9 cellular contexts compared by ENCODE assay signal in the genomic region with DNA sequence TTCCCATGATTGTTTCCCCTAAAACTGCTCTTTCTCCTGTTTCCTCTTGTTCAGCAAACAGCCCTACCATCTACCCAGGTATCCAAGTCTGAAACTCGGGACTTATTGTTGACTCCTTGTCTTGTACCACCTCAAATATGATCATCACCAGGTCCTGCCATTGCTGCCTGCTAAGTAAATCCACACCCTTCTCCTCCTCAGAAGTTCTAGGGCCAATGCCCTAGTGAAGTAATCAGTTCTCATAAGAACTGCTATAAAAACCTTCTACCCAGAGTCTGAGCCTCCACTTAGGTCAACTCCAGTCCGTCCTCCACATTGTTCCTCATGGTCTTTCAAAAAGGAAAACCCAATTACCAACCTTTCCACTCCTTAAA.
A peak's percentile ranks its signal among the peaks of the same experiment; 100 is the strongest.
DNase-seq lines count a peak whose midpoint lies in the region; ATAC-seq and TF ChIP-seq lines count a peak whose summit lies in the region.
"Had no signal": no experiment of that assay in that cellular context is flagged by ENCODE, and none has a peak within 500 bp of the region (broad histone marks: within the 10 kb centered on the region; RNA-seq: fewer than 3 reads in every experiment).

No MANE protein-coding gene starts in this region.

- H3K27me3 Mint-ChIP-seq in activated naive CD4-positive, alpha-beta T cell treated with anti-CD3 and anti-CD28 coated beads, Interleukin-2, amount 10 ng/mL, durations not matched to agents 7 days and 5 days = peaks cover 8% of the 10 kb centered on the region
- H3K27me3 Mint-ChIP-seq in activated B cell treated with CpG ODN at 0.5 μM for 24 hours = no peaks in the 10 kb centered on the region

- TF ChIP-seq POLR2A in right lobe of liver (IDR thresholded peaks at IDR 0.05) = no peak

- H3K9me3 Mint-ChIP-seq in activated naive CD4-positive, alpha-beta T cell treated with anti-CD3 and anti-CD28 coated beads, Interleukin-2, amount 10 ng/mL, durations not matched to agents 7 days and 5 days = no peaks in the 10 kb centered on the region
- H3K9me3 Mint-ChIP-seq in activated B cell treated with CpG ODN at 0.5 μM for 24 hours = no peaks in the 10 kb centered on the region

- H3K27ac Mint-ChIP-seq in activated naive CD4-positive, alpha-beta T cell treated with anti-CD3 and anti-CD28 coated beads, Interleukin-2, amount 10 ng/mL, durations not matched to agents 7 days and 5 days = peak overlapping the region; percentile 80
- no peak overlapping the region for H3K27ac Mint-ChIP-seq in activated B cell treated with CpG ODN at 0.5 μM for 24 hours

- ATAC-seq in activated B cell treated with CpG ODN at 0.5 μM for 24 hours (ENCODE audit: low read depth) (no peak), right lobe of liver (peak in 1 of 4 donors; percentile 9), thoracic aorta (ENCODE audit: insufficient number of reproducible peaks, low FRiP score, low read depth) (no peak)

- H3K4me1 ChIP-seq in right lobe of liver (peaks cover 0 to 15% (median 5%) of the 10 kb centered on the region in 4 donors), thoracic aorta (ENCODE audit: control insufficient read depth in 1 of 2, low read depth in 2 of 2) (peaks cover 6 to 16% of the 10 kb centered on the region in 2 donors)

- CTCF ChIA-PET in activated naive CD4-positive, alpha-beta T cell treated with anti-CD3 and anti-CD28 coated beads, Interleukin-2, amount 10 ng/mL, durations not matched to agents 7 days and 5 days (lab: Charles Lee) = no interaction called here
- CTCF ChIA-PET in activated B cell treated with CpG ODN at 0.5 μM for 24 hours (lab: Charles Lee) = interaction anchor here (2.4 kb wide), 1 partner anchor 27 kb away, joined by 6 read pairs; no protein-coding TSS in a partner anchor

- peaks cover 1% of the 10 kb centered on the region for H3K36me3 Mint-ChIP-seq in activated naive CD4-positive, alpha-beta T cell treated with anti-CD3 and anti-CD28 coated beads, Interleukin-2, amount 10 ng/mL, durations not matched to agents 7 days and 5 days
- H3K36me3 Mint-ChIP-seq in activated B cell treated with CpG ODN at 0.5 μM for 24 hours (ENCODE audit: low read depth) = no peaks in the 10 kb centered on the region

- POLR2A ChIA-PET in activated B cell treated with CpG ODN at 0.5 μM for 24 hours (lab: Charles Lee) = interaction anchor here (0.7 kb wide), 1 partner anchor 489 kb away, joined by 3 read pairs; no protein-coding TSS in a partner anchor

- peaks cover 12% of the 10 kb centered on the region for H3K4me1 Mint-ChIP-seq in activated naive CD4-positive, alpha-beta T cell treated with anti-CD3 and anti-CD28 coated beads, Interleukin-2, amount 10 ng/mL, durations not matched to agents 7 days and 5 days
- H3K4me1 Mint-ChIP-seq in activated B cell treated with CpG ODN at 0.5 μM for 24 hours = peaks cover 17% of the 10 kb centered on the region

- TF ChIP-seq CTCF in activated B cell treated with CpG ODN at 0.5 μM for 24 hours (IDR thresholded peaks at IDR 0.05) (no peak), right lobe of liver (IDR thresholded peaks at IDR 0.05) (no peak), thoracic aorta (IDR thresholded peaks at IDR 0.05) (no peak)

- no peaks in the 10 kb centered on the region for H3K27me3 ChIP-seq in right lobe of liver
- no peaks in the 10 kb centered on the region for H3K27me3 ChIP-seq in thoracic aorta (replicated peaks; ENCODE audit: insufficient read depth)

- intact Hi-C loops in activated B cell treated with CpG ODN at 0.5 μM for 24 hours (cut with micrococcal nuclease) = no loop called here
- intact Hi-C loops in right lobe of liver (cut with DNase I) = no loop called here

- H3K4me3 ChIP-seq in right lobe of liver = peak overlapping the region; percentile 12 to 49 (median 28)
- H3K4me3 ChIP-seq in thoracic aorta = peak overlapping the region; percentile 65

- H3K9me3 ChIP-seq in right lobe of liver = no peaks in the 10 kb centered on the region
- H3K9me3 ChIP-seq in thoracic aorta = no peaks in the 10 kb centered on the region

- peak overlapping the region; percentile 61 for H3K4me3 Mint-ChIP-seq in activated naive CD4-positive, alpha-beta T cell treated with anti-CD3 and anti-CD28 coated beads, Interleukin-2, amount 10 ng/mL, durations not matched to agents 7 days and 5 days
- peak overlapping the region; percentile 82 for H3K4me3 Mint-ChIP-seq in activated B cell treated with CpG ODN at 0.5 μM for 24 hours

- DNase-seq in activated naive CD4-positive, alpha-beta T cell treated with anti-CD3 and anti-CD28 coated beads, Interleukin-2, amount 10 ng/mL, durations not matched to agents 7 days and 5 days = no peak
- no peak for DNase-seq in activated naive CD4-positive, alpha-beta T cell treated with Interleukin-2 at 50 U/mL for 16 hours
- DNase-seq in activated B cell treated with CpG ODN at 0.5 μM for 24 hours = no peak
- no peak for DNase-seq in right lobe of liver
- no peak for DNase-seq in thoracic aorta (ENCODE audit: low spot score)
- no peak for DNase-seq in GDM1 (lab: John Stamatoyannopoulos, UW)
- DNase-seq in NCI-H526 treated with DMSO at 0.1 percent for 48 hours (lab: John Stamatoyannopoulos, UW) = no peak
- no peak for DNase-seq in NCI-H1436 (lab: John Stamatoyannopoulos, UW)
- DNase-seq: NCI-H524 treated with DMSO at 0.1 percent for 48 hours had no signal

- H3K27ac ChIP-seq in right lobe of liver (peak overlapping the region; percentile 53 to 82 (median 63)), thoracic aorta (peak overlapping the region; percentile 49 to 65)

- H3K36me3 ChIP-seq in right lobe of liver (no peaks in the 10 kb centered on the region), thoracic aorta (no peaks in the 10 kb centered on the region)

- WGBS in right lobe of liver (ENCODE audit: insufficient coverage, low coverage, low lambda C conversion rate, missing lambda C conversion rate) = 77% methylated on average over 2 of the region's 2 CpGs
